ENCODE assay signal across 10 cellular contexts in the genomic region with DNA sequence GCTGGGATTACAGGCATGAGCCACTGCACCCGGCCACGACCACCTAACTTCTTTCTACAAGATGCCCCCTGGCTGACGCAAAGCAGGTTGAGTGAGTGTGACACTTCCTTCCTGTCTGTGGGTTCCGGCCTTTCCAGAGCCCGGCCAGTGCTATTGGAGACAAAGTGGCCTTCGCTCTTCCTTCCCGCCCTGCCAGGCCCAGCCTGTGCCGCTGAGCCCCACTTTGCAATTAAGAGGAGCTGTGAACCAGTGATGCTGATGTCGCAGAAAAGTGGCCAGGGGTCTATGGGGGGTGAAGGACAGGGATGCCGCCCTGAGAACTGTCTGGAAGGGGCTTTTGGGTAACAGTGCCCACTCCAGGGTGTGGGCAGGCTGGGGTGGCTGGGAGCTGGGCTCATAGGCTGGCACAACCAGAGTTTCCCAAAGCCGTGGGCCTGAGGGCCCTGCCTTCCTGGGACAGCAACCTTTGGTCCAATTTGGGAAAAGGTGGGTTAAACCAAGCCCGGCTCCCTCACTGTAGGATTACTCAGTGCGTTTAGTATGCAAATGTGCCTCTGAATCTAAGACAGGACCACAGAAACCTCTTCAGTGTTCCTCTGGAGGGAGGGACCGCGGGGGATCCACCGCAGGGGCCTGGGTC.
A peak's percentile ranks its signal among the peaks of the same experiment; 100 is the strongest.
DNase-seq lines count a peak whose midpoint lies in the region; ATAC-seq and TF ChIP-seq lines count a peak whose summit lies in the region.
"Had no signal": no experiment of that assay in that cellular context is flagged by ENCODE, and none has a peak within 500 bp of the region (broad histone marks: within the 10 kb centered on the region; RNA-seq: fewer than 3 reads in every experiment).

No MANE protein-coding gene starts in this region.

- TF ChIP-seq CTCF in coronary artery (IDR thresholded peaks at IDR 0.05) (no peak), mesothelial cell of epicardium (IDR thresholded peaks at IDR 0.05; ENCODE audit: unreplicated experiment) (no peak)

- no peaks in the 10 kb centered on the region for H3K36me3 Mint-ChIP-seq in mesothelial cell of epicardium
- no peaks in the 10 kb centered on the region for H3K36me3 Mint-ChIP-seq in effector memory CD8-positive, alpha-beta T cell (ENCODE audit: insufficient read depth)

- no peaks in the 10 kb centered on the region for H3K9me3 Mint-ChIP-seq in mesothelial cell of epicardium
- no peaks in the 10 kb centered on the region for H3K9me3 Mint-ChIP-seq in effector memory CD8-positive, alpha-beta T cell

- no peaks in the 10 kb centered on the region for H3K27me3 Mint-ChIP-seq in mesothelial cell of epicardium (ENCODE audit: low read depth)
- H3K27me3 Mint-ChIP-seq in effector memory CD8-positive, alpha-beta T cell = peaks cover 3 to 18% of the 10 kb centered on the region in 2 donors

- peak; percentile 70 for DNase-seq in Right ventricle myocardium inferior (ENCODE audit: missing footprints)
- DNase-seq in left ventricle myocardium superior = no peak
- no peak for DNase-seq in coronary artery (ENCODE audit: low spot score)
- DNase-seq in mesothelial cell of epicardium (ENCODE audit: low spot score in 2 of 2, unreplicated experiment in 2 of 2) = no peak
- no peak for DNase-seq in H4 (ENCODE audit: low spot score)
- DNase-seq in effector memory CD8-positive, alpha-beta T cell = no peak
- DNase-seq in activated CD8-positive, alpha-beta memory T cell treated with anti-CD3 and anti-CD28 coated beads for 24 hours = no peak
- DNase-seq: NCI-H2227 treated with DMSO at 0.1 percent for 48 hours had no signal

- H3K4me1 Mint-ChIP-seq in mesothelial cell of epicardium = peaks cover 46% of the 10 kb centered on the region
- H3K4me1 Mint-ChIP-seq in effector memory CD8-positive, alpha-beta T cell (ENCODE audit: low read depth in 2 of 2) = peaks cover 11 to 16% of the 10 kb centered on the region in 2 donors

- H3K27ac ChIP-seq in coronary artery = peak overlapping the region; percentile 10 to 40
- H3K27ac ChIP-seq: suprapubic skin had no signal

- no peak overlapping the region for H3K4me3 Mint-ChIP-seq in mesothelial cell of epicardium
- no peak overlapping the region for H3K4me3 Mint-ChIP-seq in effector memory CD8-positive, alpha-beta T cell

- H3K4me3 ChIP-seq in coronary artery = no peak overlapping the region
- H3K4me3 ChIP-seq: suprapubic skin had no signal

- ATAC-seq in Right ventricle myocardium inferior (no peak), left ventricle myocardium superior (no peak), HG03442 (IDR thresholded peaks at IDR 0.05; ENCODE audit: unreplicated experiment) (no peak)
- ATAC-seq in effector memory CD8-positive, alpha-beta T cell (replicated peaks) = no peak

- intact Hi-C loops in Right ventricle myocardium inferior (cut with DNase I) = no loop called here
- intact Hi-C loops in left ventricle myocardium superior (cut with micrococcal nuclease) = no loop called here

- peak overlapping the region; percentile 25 for H3K27ac Mint-ChIP-seq in mesothelial cell of epicardium
- H3K27ac Mint-ChIP-seq in effector memory CD8-positive, alpha-beta T cell = no peak overlapping the region
